In the genomic region with DNA sequence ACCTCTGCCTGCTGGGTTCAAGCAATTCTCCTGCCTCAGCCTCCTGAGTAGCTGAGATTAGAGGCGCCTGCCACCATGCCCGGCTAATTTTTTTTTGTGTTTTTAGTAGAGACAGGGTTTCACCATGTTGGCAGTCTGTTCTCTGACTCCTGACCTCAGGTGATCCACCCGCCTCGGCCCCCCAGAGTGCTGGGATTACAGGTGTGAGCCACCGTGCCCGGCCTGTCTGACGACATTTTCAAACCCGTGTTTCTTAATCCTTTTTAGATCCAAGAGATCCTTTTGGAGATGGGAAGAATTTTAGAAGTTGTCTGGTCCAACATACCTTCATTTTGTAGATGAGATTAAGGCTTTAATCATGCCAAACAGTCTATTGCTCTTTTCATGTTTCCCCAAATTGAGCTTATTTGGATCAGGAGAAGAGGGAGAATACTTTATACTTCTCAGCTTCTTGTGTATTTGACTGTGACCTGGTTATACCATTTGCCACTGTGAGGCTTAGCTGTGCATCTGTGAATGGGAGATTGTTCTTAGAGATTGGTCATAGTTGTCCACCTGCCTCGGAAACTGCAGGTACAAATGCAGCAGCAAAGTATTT, we compare ENCODE assay signal across 10 cellular contexts. TPM values are rescaled to one million over a fixed set of nuclear protein-coding genes. Genes with fewer than 3 reads are reported as not detected.
DNase-seq lines count a peak whose midpoint lies in the region; ATAC-seq and TF ChIP-seq lines count a peak whose summit lies in the region.
"Had no signal": no experiment of that assay in that cellular context is flagged by ENCODE, and none has a peak within 500 bp of the region (broad histone marks: within the 10 kb centered on the region; RNA-seq: fewer than 3 reads in every experiment).

No MANE protein-coding gene starts in this region.

- H3K27me3 Mint-ChIP-seq in activated naive CD4-positive, alpha-beta T cell treated with anti-CD3 and anti-CD28 coated beads, Interleukin-2, amount 10 ng/mL, durations not matched to agents 7 days and 5 days: no peaks in the 10 kb centered on the region
- H3K27me3 Mint-ChIP-seq: stimulated activated naive CD8-positive, alpha-beta T cell treated with anti-CD3 and anti-CD28 coated beads, Interleukin-15, amount 100 ng/mL, for 72 hours; T-cell had no signal

- no peak for TF ChIP-seq POLR2A in uterus (IDR thresholded peaks at IDR 0.05)

- CTCF ChIA-PET in activated naive CD4-positive, alpha-beta T cell treated with anti-CD3 and anti-CD28 coated beads, Interleukin-2, amount 10 ng/mL, durations not matched to agents 7 days and 5 days (lab: Charles Lee): interaction anchor here (0.6 to 6.0 kb wide), 28 partner anchors 10 to 640 kb away, joined by 3 to 70 read pairs (median 4); partner anchors contain the start of gene KLHL36

- H3K4me3 ChIP-seq in SK-N-MC (peak overlapping the region; percentile 68; the same call in 1 of the 2 replicates), iPS-20b (ENCODE audit: low read length) (0 out of 2 replicates have a peak overlapping the region, but pooled peaks have one; percentile 4), uterus (no peak overlapping the region)

- no peak for DNase-seq in activated naive CD4-positive, alpha-beta T cell treated with anti-CD3 and anti-CD28 coated beads, Interleukin-2, amount 50 U/mL, for 72 hours (ENCODE audit: low spot score in 2 of 2)
- no peak for DNase-seq in activated naive CD4-positive, alpha-beta T cell treated with anti-CD3 and anti-CD28 coated beads, Interleukin-2, amount 10 ng/mL, durations not matched to agents 7 days and 5 days
- DNase-seq in SK-N-MC (ENCODE audit: low read depth, low spot score) (no peak), uterus (no peak), AML-193 (lab: John Stamatoyannopoulos, UW) (no peak)
- DNase-seq in stimulated activated CD4-positive, alpha-beta T cell treated with anti-CD3 and anti-CD28 coated beads, Interleukin-2, amount 100 ng/mL, for 48 hours: no peak

- no peaks in the 10 kb centered on the region for H3K27me3 ChIP-seq in iPS-20b (ENCODE audit: insufficient read depth, low read length)
- H3K27me3 ChIP-seq in uterus: no peaks in the 10 kb centered on the region

- H3K4me3 Mint-ChIP-seq in activated naive CD4-positive, alpha-beta T cell treated with anti-CD3 and anti-CD28 coated beads, Interleukin-2, amount 10 ng/mL, durations not matched to agents 7 days and 5 days: no peak overlapping the region

- no peak for TF ChIP-seq CTCF in uterus (IDR thresholded peaks at IDR 0.05)

- no peak for ATAC-seq in activated naive CD4-positive, alpha-beta T cell treated with anti-CD3 and anti-CD28 coated beads, Interleukin-2, amount 50 U/mL, for 72 hours
- ATAC-seq in HG03565 (IDR thresholded peaks at IDR 0.05; ENCODE audit: unreplicated experiment): no peak

- intact Hi-C loops in uterus (cut with DNase I; ENCODE audit: low total_unique reads): loop anchor here (10.0 kb wide), 2 partner anchors 51 to 211 kb away; no protein-coding TSS in a partner anchor

- H3K27ac Mint-ChIP-seq in activated naive CD4-positive, alpha-beta T cell treated with anti-CD3 and anti-CD28 coated beads, Interleukin-2, amount 50 U/mL, for 72 hours: peak overlapping the region; percentile 19 to 62
- no peak overlapping the region for H3K27ac Mint-ChIP-seq in activated naive CD4-positive, alpha-beta T cell treated with anti-CD3 and anti-CD28 coated beads, Interleukin-2, amount 10 ng/mL, durations not matched to agents 7 days and 5 days
- H3K27ac Mint-ChIP-seq: stimulated activated naive CD8-positive, alpha-beta T cell treated with anti-CD3 and anti-CD28 coated beads, Interleukin-15, amount 100 ng/mL, for 72 hours had no signal

- H3K9me3 Mint-ChIP-seq in activated naive CD4-positive, alpha-beta T cell treated with anti-CD3 and anti-CD28 coated beads, Interleukin-2, amount 50 U/mL, for 72 hours: no peaks in the 10 kb centered on the region
- H3K9me3 Mint-ChIP-seq in activated naive CD4-positive, alpha-beta T cell treated with anti-CD3 and anti-CD28 coated beads, Interleukin-2, amount 10 ng/mL, durations not matched to agents 7 days and 5 days: no peaks in the 10 kb centered on the region
- H3K9me3 Mint-ChIP-seq: stimulated activated naive CD8-positive, alpha-beta T cell treated with anti-CD3 and anti-CD28 coated beads, Interleukin-15, amount 100 ng/mL, for 72 hours; T-cell had no signal

- H3K9ac ChIP-seq in SK-N-MC (ENCODE audit: insufficient read length) (no peak overlapping the region), iPS-20b (ENCODE audit: low read depth, low read length) (no peak overlapping the region; the same call in 1 of the 2 replicates)

- H3K4me1 ChIP-seq in iPS-20b (ENCODE audit: insufficient read depth, low read length): peaks cover 59% of the 10 kb centered on the region
- peaks cover 6 to 9% of the 10 kb centered on the region in 2 donors for H3K4me1 ChIP-seq in uterus

- H3K36me3 ChIP-seq in SK-N-MC (ENCODE audit: insufficient read depth, low read length): no peaks in the 10 kb centered on the region; the same call in 1 of the 2 replicates
- H3K36me3 ChIP-seq in iPS-20b (ENCODE audit: insufficient read depth, low read depth, low read length): peaks cover 5% of the 10 kb centered on the region; the same call in 1 of the 2 replicates
- H3K36me3 ChIP-seq in uterus: no peaks in the 10 kb centered on the region

- H3K4me1 Mint-ChIP-seq in activated naive CD4-positive, alpha-beta T cell treated with anti-CD3 and anti-CD28 coated beads, Interleukin-2, amount 10 ng/mL, durations not matched to agents 7 days and 5 days: peaks cover 62% of the 10 kb centered on the region

- H3K9me3 ChIP-seq in SK-N-MC (ENCODE audit: low read depth, low read length) (no peaks in the 10 kb centered on the region), iPS-20b (ENCODE audit: insufficient read depth, low read depth, low read length) (no peaks in the 10 kb centered on the region), uterus (no peaks in the 10 kb centered on the region)

- H3K27ac ChIP-seq in SK-N-MC (no peak overlapping the region), iPS-20b (ENCODE audit: low read length) (no peak overlapping the region), uterus (peak overlapping the region; percentile 39 to 48)

- no peaks in the 10 kb centered on the region for H3K36me3 Mint-ChIP-seq in activated naive CD4-positive, alpha-beta T cell treated with anti-CD3 and anti-CD28 coated beads, Interleukin-2, amount 50 U/mL, for 72 hours
- peaks cover 12% of the 10 kb centered on the region for H3K36me3 Mint-ChIP-seq in activated naive CD4-positive, alpha-beta T cell treated with anti-CD3 and anti-CD28 coated beads, Interleukin-2, amount 10 ng/mL, durations not matched to agents 7 days and 5 days

RNA-seq across cellular contexts. Expression of gene USP10, which starts 25.8 kb away (rescaled TPM):
- 100 to 1,000 TPM in 1 of 2 donors, 10 to 100 TPM in 1; 82.7 to 129 TPM for total RNA-seq in activated naive CD4-positive, alpha-beta T cell treated with anti-CD3 and anti-CD28 coated beads, Interleukin-2, amount 50 U/mL, for 72 hours
- total RNA-seq in uterus: 10 to 100 TPM; 12.6 to 83.3 (median 44.2) TPM

Comparison
In these comparisons a context has a peak if more than half of its experiments do, and no peak if none do; other contexts are left out.
1. H3K27ac ChIP-seq: peak in uterus (2 of 2); none in SK-N-MC (single experiment) and iPS-20b (single experiment).
2. H3K4me3 ChIP-seq: peak in SK-N-MC (single experiment) and iPS-20b (single experiment); none in uterus (0 of 2).